ENCODE assay signal across 36 cellular contexts in genomic region chr10:72137583-72137982, GRCh38. TPM values are rescaled to one million over a fixed set of nuclear protein-coding genes. Genes with fewer than 3 reads are reported as not detected.
"Had no signal": no experiment of that assay in that cellular context is flagged by ENCODE, and none has a peak within 500 bp of the region (broad histone marks: within the 10 kb centered on the region; RNA-seq: fewer than 3 reads in every experiment).

No MANE protein-coding gene starts in this region.

- DNase-seq: Kasumi-1, MG63, MM.1S, NCI-H1048, NCI-H1092, NCI-H1092 treated with DMSO at 0.1 percent for 48 hours, NCI-H1105, NCI-H1105 treated with DMSO at 0.1 percent for 48 hours, NCI-H1417, NCI-H1417 treated with DMSO at 0.1 percent for 48 hours, NCI-H1436, NCI-H1436 treated with DMSO at 0.1 percent for 48 hours, NCI-H146, NCI-H1694, NCI-H1694 treated with DMSO at 0.1 percent for 48 hours, NCI-H187, NCI-H187 treated with DMSO at 0.1 percent for 48 hours, NCI-H1930, NCI-H2029, NCI-H2029 treated with DMSO at 0.1 percent for 48 hours, NCI-H2081, NCI-H2081 treated with DMSO at 0.1 percent for 48 hours, NCI-H2107, NCI-H2171, NCI-H2171 treated with DMSO at 0.1 percent for 48 hours, NCI-H2227 treated with DMSO at 0.1 percent for 48 hours, NCI-H226, NCI-H345, NCI-H446, NCI-H446 treated with DMSO at 0.1 percent for 48 hours, NCI-H510A, NCI-H510A treated with DMSO at 0.1 percent for 48 hours, NCI-H524, NCI-H524 treated with DMSO at 0.1 percent for 48 hours, NCI-H526 had no signal

- H3K36me3 ChIP-seq: MG63 had no signal

- H3K27me3 ChIP-seq: MG63 had no signal

- H3K4me3 ChIP-seq: MG63 had no signal

- H3K9me3 ChIP-seq: MG63 had no signal

RNA-seq across cellular contexts. Expression of gene SPOCK2, which starts 49.2 kb away (rescaled TPM):
- total RNA-seq: M059J had no signal
